Comparison of ENCODE assay signal across 1 cellular context in the genomic region with DNA sequence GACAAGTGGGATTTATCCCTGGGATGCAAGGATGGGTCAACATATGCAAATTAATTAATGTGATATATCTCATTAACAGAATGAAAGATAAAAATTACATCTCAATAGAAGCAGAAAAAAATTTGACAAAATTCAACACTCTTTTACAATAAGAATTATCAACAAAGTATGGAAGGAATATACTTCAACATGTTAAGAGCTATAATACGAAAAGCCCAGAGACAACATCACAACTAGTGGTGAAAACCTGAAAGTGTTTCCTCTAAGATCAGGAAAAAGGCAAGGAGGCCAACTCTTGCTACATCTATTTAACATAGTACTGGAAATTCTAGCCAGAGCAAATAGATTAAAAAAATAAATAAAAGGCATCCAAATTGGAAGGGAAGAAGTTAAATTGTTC.
TF ChIP-seq lines count a peak whose summit lies in the region.

No MANE protein-coding gene starts in this region.

TF ChIP-seq in WTC11, 78 proteins besides CTCF, POLR2A, EP300 and RAD21 (continued from another document):
- TF ChIP-seq IRF1 (CRISPR knock-in tag; IDR thresholded peaks at IDR 0.05) (no peak), ZNF219 (CRISPR knock-in tag; IDR thresholded peaks at IDR 0.05; ENCODE audit: borderline replicate concordance) (no peak), GRHL2 (CRISPR knock-in tag; IDR thresholded peaks at IDR 0.05; ENCODE audit: insufficient replicate concordance, severe bottlenecking) (no peak), ZBTB21 (CRISPR knock-in tag; IDR thresholded peaks at IDR 0.05; ENCODE audit: borderline replicate concordance) (no peak), MXD4 (CRISPR knock-in tag; IDR thresholded peaks at IDR 0.05; ENCODE audit: borderline replicate concordance) (no peak), FOXK1 (CRISPR knock-in tag; IDR thresholded peaks at IDR 0.05) (no peak), MYBL2 (CRISPR knock-in tag; IDR thresholded peaks at IDR 0.05) (no peak), ZNF671 (CRISPR knock-in tag; IDR thresholded peaks at IDR 0.05) (no peak), RELA (CRISPR knock-in tag; IDR thresholded peaks at IDR 0.05; ENCODE audit: borderline replicate concordance) (no peak), NFATC4 (CRISPR knock-in tag; IDR thresholded peaks at IDR 0.05) (no peak), ZNF425 (CRISPR knock-in tag; conservative IDR thresholded peaks at IDR 0.05) (no peak), ZNF512 (CRISPR knock-in tag; IDR thresholded peaks at IDR 0.05; ENCODE audit: borderline replicate concordance) (no peak)
- TF ChIP-seq, protein P1, sequence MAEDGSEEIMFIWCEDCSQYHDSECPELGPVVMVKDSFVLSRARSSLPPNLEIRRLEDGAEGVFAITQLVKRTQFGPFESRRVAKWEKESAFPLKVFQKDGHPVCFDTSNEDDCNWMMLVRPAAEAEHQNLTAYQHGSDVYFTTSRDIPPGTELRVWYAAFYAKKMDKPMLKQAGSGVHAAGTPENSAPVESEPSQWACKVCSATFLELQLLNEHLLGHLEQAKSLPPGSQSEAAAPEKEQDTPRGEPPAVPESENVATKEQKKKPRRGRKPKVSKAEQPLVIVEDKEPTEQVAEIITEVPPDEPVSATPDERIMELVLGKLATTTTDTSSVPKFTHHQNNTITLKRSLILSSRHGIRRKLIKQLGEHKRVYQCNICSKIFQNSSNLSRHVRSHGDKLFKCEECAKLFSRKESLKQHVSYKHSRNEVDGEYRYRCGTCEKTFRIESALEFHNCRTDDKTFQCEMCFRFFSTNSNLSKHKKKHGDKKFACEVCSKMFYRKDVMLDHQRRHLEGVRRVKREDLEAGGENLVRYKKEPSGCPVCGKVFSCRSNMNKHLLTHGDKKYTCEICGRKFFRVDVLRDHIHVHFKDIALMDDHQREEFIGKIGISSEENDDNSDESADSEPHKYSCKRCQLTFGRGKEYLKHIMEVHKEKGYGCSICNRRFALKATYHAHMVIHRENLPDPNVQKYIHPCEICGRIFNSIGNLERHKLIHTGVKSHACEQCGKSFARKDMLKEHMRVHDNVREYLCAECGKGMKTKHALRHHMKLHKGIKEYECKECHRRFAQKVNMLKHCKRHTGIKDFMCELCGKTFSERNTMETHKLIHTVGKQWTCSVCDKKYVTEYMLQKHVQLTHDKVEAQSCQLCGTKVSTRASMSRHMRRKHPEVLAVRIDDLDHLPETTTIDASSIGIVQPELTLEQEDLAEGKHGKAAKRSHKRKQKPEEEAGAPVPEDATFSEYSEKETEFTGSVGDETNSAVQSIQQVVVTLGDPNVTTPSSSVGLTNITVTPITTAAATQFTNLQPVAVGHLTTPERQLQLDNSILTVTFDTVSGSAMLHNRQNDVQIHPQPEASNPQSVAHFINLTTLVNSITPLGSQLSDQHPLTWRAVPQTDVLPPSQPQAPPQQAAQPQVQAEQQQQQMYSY (CRISPR knock-in tag; IDR thresholded peaks at IDR 0.05): no peak
- TF ChIP-seq, protein P2, sequence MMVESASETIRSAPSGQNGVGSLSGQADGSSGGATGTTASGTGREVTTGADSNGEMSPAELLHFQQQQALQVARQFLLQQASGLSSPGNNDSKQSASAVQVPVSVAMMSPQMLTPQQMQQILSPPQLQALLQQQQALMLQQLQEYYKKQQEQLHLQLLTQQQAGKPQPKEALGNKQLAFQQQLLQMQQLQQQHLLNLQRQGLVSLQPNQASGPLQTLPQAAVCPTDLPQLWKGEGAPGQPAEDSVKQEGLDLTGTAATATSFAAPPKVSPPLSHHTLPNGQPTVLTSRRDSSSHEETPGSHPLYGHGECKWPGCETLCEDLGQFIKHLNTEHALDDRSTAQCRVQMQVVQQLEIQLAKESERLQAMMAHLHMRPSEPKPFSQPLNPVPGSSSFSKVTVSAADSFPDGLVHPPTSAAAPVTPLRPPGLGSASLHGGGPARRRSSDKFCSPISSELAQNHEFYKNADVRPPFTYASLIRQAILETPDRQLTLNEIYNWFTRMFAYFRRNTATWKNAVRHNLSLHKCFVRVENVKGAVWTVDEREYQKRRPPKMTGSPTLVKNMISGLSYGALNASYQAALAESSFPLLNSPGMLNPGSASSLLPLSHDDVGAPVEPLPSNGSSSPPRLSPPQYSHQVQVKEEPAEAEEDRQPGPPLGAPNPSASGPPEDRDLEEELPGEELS (CRISPR knock-in tag; IDR thresholded peaks at IDR 0.05): no peak
